1 cellular context compared by ENCODE assay signal in the genomic region with DNA sequence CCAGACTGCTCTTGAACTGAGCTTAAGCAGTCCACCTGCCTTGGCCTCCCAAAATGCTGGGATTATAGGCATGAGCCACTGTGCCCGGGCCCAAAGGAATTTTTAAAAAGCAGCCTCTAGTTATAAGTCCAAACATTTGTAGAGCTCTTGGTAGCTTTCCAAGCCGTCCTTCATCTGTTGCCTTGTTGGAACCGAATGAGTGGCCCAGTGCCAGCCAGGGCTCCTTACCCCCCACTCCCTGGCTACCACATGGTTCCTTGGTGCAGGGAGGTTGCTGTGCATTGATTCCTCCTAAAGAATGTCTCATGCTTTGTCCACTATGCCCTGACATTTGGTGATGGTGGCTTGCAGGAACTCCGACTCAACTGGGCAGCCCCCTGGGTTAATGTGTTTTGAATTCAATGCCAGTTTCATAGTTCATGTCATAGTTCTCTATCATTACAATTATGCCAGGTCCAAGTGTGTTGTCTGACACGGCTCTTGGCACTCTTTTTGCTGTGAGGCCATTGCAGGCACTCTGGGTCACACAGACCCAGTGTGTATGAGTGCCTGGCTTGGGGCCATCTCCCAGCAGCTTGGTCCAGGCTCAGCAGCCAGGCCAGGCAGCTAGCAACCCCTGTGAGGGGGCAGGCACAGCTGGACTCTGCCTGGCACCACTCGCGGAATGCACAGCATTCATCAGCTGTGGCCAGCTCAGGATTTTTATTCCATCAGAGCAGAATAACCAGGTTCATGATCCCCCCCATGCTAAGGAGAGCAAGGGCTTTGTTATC.
TF ChIP-seq lines count a peak whose summit lies in the region.

No MANE protein-coding gene starts in this region.

TF ChIP-seq in SK-N-SH treated with all-trans-retinoic acid at 6 μM for 48 hours, 23 proteins besides CTCF, POLR2A, EP300 and RAD21 (continued from another document):
- TF ChIP-seq, protein P1, sequence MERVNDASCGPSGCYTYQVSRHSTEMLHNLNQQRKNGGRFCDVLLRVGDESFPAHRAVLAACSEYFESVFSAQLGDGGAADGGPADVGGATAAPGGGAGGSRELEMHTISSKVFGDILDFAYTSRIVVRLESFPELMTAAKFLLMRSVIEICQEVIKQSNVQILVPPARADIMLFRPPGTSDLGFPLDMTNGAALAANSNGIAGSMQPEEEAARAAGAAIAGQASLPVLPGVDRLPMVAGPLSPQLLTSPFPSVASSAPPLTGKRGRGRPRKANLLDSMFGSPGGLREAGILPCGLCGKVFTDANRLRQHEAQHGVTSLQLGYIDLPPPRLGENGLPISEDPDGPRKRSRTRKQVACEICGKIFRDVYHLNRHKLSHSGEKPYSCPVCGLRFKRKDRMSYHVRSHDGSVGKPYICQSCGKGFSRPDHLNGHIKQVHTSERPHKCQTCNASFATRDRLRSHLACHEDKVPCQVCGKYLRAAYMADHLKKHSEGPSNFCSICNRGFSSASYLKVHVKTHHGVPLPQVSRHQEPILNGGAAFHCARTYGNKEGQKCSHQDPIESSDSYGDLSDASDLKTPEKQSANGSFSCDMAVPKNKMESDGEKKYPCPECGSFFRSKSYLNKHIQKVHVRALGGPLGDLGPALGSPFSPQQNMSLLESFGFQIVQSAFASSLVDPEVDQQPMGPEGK (CRISPR knock-in tag; IDR thresholded peaks at IDR 0.05; ENCODE audit: borderline replicate concordance) = no peak
- TF ChIP-seq, protein P2, sequence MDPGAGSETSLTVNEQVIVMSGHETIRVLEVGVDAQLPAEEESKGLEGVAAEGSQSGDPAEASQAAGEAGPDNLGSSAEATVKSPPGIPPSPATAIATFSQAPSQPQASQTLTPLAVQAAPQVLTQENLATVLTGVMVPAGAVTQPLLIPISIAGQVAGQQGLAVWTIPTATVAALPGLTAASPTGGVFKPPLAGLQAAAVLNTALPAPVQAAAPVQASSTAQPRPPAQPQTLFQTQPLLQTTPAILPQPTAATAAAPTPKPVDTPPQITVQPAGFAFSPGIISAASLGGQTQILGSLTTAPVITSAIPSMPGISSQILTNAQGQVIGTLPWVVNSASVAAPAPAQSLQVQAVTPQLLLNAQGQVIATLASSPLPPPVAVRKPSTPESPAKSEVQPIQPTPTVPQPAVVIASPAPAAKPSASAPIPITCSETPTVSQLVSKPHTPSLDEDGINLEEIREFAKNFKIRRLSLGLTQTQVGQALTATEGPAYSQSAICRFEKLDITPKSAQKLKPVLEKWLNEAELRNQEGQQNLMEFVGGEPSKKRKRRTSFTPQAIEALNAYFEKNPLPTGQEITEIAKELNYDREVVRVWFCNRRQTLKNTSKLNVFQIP (CRISPR knock-in tag; IDR thresholded peaks at IDR 0.05; ENCODE audit: borderline replicate concordance, low read depth) = no peak
- TF ChIP-seq ZNF565 (CRISPR knock-in tag; conservative IDR thresholded peaks at IDR 0.05; ENCODE audit: low read depth) (no peak), PPARA (CRISPR knock-in tag; IDR thresholded peaks at IDR 0.05; ENCODE audit: borderline replicate concordance) (no peak), ZC3H10 (CRISPR knock-in tag; IDR thresholded peaks at IDR 0.05) (no peak), ARNTL (CRISPR knock-in tag; IDR thresholded peaks at IDR 0.05; ENCODE audit: borderline replicate concordance, low read depth) (no peak), CSDC2 (CRISPR knock-in tag; IDR thresholded peaks at IDR 0.05) (no peak), BACH2 (CRISPR knock-in tag; IDR thresholded peaks at IDR 0.05; ENCODE audit: borderline replicate concordance) (no peak), ESRRG (CRISPR knock-in tag; IDR thresholded peaks at IDR 0.05) (no peak), ZNF8 (CRISPR knock-in tag; IDR thresholded peaks at IDR 0.05) (no peak), ISL1 (CRISPR knock-in tag; IDR thresholded peaks at IDR 0.05) (no peak), ZFP3 (CRISPR knock-in tag; IDR thresholded peaks at IDR 0.05) (no peak), TCF4 (CRISPR knock-in tag; IDR thresholded peaks at IDR 0.05; ENCODE audit: borderline replicate concordance) (no peak)
TF ChIP-seq in SK-N-SH treated with all-trans-retinoic acid at 6 μM for 48 hours: peak in this region for 0.
